Comparison of ENCODE assay signal across 7 cellular contexts in the genomic region with DNA sequence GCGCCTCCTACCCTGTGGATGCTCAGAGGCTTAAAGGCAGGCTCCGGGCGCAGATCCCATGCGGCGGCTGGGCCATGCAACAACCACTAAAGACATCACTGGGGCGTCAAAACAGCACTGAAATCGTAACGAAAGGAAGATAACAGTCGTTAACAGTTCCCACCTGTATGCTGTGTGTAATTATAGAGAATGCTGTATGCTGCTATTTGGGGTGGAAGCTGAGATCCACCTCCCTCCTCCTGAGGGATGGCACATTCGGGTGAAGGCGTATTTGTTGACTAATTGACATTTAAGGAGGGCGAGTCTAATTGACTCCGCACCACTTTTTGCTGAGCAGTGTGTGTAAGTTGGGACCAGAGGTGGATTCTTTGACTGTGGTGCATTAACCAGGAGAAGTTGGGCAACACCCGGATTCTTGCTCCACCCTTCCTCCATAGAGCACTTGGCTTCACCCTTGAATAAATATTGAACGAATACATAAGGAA. TPM values are rescaled to one million over a fixed set of nuclear protein-coding genes. Genes with fewer than 3 reads are reported as not detected.
DNase-seq lines count a peak whose midpoint lies in the region; ATAC-seq and TF ChIP-seq lines count a peak whose summit lies in the region.

No MANE protein-coding gene starts in this region.

- DNase-seq in GM10266 (ENCODE audit: extremely low spot score) = peak; percentile 25
- DNase-seq in HPDE6-E6E7 (ENCODE audit: extremely low spot score) = peak; percentile 20
- peak; percentile 16 for DNase-seq in SW480 (ENCODE audit: low spot score)
- peak; percentile 30 for DNase-seq in effector CD8-positive, alpha-beta T cell (lab: John Stamatoyannopoulos, UW)
- DNase-seq in upper lobe of left lung = peak in 1 of 2 donors; percentile 79

- H3K27me3 ChIP-seq in mononuclear cell (ENCODE audit: insufficient read depth, low read length) = no peaks in the 10 kb centered on the region
- no peaks in the 10 kb centered on the region for H3K27me3 ChIP-seq in upper lobe of left lung

- TF ChIP-seq POLR2A in upper lobe of left lung (IDR thresholded peaks at IDR 0.05) = no peak

- no peak for TF ChIP-seq EP300 in upper lobe of left lung (IDR thresholded peaks at IDR 0.05)

- peak; percentile 73 for ATAC-seq in GM21390 (IDR thresholded peaks at IDR 0.05; ENCODE audit: unreplicated experiment)
- peak; percentile 50 to 79 for ATAC-seq in upper lobe of left lung (ENCODE audit: low FRiP score in 2 of 2)

- H3K27ac ChIP-seq in upper lobe of left lung = peak overlapping the region; percentile 88 to 97 (median 95)

- WGBS in upper lobe of left lung, 2 donors = 1% methylated on average over 13 to 15 of the region's 15 CpGs

- H3K4me3 ChIP-seq in mononuclear cell (ENCODE audit: low read length) = peak overlapping the region; percentile 85
- peak overlapping the region; percentile 86 to 97 (median 96) for H3K4me3 ChIP-seq in upper lobe of left lung

- no peaks in the 10 kb centered on the region for H3K9me3 ChIP-seq in mononuclear cell (ENCODE audit: low read depth, low read length)
- no peaks in the 10 kb centered on the region for H3K9me3 ChIP-seq in upper lobe of left lung

- H3K36me3 ChIP-seq in upper lobe of left lung = peaks cover 0 to 9% (median 2%) of the 10 kb centered on the region in 4 donors

- H3K4me1 ChIP-seq in mononuclear cell (ENCODE audit: insufficient read depth, low read length) = peaks cover 10% of the 10 kb centered on the region
- H3K4me1 ChIP-seq in upper lobe of left lung = peaks cover 6 to 27% (median 16%) of the 10 kb centered on the region in 4 donors

- no peak for TF ChIP-seq CTCF in GM10266 (IDR thresholded peaks at IDR 0.05; ENCODE audit: control insufficient read depth, insufficient read depth, low read depth, missing control alignments)
- TF ChIP-seq CTCF in upper lobe of left lung (IDR thresholded peaks at IDR 0.05) = no peak

RNA-seq across cellular contexts. Expression of a gene that starts 0.7 kb away (rescaled TPM):
- total RNA-seq in mononuclear cell = 6.4 TPM
- 10 to 100 TPM; 14.7 to 39.1 (median 29.9) TPM for total RNA-seq in upper lobe of left lung
